ENCODE assay signal across 7 cellular contexts in the genomic region with DNA sequence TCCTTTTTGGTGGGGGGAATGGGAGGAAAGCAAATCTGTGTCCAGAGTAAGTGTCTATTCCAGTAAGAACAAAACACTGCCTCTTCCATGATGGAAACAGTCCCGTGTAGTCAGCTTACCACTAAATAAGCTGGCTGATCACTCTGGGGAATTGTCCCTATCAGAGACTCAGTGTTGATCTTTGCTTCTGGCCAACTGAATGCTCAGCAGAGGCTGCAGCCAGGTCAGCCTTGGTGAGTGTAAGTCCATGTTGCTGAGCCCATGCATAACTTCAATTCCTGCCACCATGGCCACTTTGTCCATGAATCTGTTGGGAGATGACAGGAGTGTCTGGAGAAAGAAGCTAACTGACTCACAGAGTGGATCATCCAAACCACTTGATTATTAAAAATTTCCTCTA. TPM values are rescaled to one million over a fixed set of nuclear protein-coding genes. Genes with fewer than 3 reads are reported as not detected.
"Had no signal": no experiment of that assay in that cellular context is flagged by ENCODE, and none has a peak within 500 bp of the region (broad histone marks: within the 10 kb centered on the region; RNA-seq: fewer than 3 reads in every experiment).

No MANE protein-coding gene starts in this region.

- H3K4me3 Mint-ChIP-seq: H9 had no signal

- H3K9me3 Mint-ChIP-seq: H9 had no signal

- H3K27ac ChIP-seq: GM23248 had no signal

- H3K4me1 Mint-ChIP-seq: H9 had no signal

- H3K27ac Mint-ChIP-seq: H9 had no signal

- DNase-seq: GOT3, H9, HCEC 1CT, IMR-90 had no signal

- H3K4me3 ChIP-seq: GM23248 had no signal

RNA-seq across cellular contexts. Expression of a gene that starts 33.8 kb away (rescaled TPM):
- total RNA-seq: GM23248, H4, H9, HT-29, IMR-90 had no signal
- polyA plus RNA-seq: GM23248, IMR-90 had no signal
